ENCODE assay signal across 9 cellular contexts in the genomic region with DNA sequence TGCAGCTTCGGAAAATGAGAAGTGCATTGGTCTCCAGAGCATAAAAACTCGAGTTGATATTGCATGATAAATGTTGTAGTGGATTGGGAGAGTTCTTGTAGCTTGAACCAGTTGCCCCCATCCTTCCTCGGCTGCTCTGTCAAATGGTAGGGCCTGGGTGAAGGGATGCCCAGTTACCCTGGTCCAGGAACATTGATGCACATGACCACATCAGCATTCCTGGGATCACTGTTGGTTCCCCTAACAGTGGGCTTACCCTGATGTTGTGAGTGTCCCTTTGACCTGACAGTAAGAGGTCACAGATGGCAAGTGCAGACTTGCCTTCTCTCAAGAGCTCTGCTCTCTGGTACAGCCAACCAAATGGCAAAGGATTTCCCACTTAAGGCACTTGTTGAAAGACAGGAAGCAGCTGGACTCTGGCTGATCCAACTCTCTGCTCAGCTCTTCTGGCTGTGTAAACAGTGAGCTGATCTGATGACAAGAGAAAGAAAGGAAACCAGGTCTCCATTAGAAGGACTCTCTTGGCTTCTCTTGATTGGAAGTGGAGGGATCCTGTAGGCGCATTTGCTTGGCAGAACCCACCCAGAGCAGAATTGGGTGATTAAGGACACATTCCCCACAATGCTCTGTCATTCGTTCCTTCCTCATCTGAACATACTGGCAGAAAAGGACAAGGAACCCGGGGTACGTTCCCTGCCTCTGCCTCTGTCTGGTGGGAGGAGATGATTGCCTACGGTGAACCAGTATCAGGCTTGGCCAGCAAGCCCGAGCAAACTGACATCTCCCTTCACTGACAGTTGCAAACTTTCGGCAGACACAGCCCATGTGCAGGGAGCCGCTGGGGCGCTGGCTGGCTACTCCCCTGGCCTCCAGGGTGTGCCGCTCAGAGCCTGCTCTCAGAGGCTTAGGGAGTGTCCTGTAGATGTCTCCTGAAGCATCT. TPM values are rescaled to one million over a fixed set of nuclear protein-coding genes. Genes with fewer than 3 reads are reported as not detected.
DNase-seq lines count a peak whose midpoint lies in the region; ATAC-seq, FAIRE-seq and TF ChIP-seq lines count a peak whose summit lies in the region.
"Had no signal": no experiment of that assay in that cellular context is flagged by ENCODE, and none has a peak within 500 bp of the region (broad histone marks: within the 10 kb centered on the region; RNA-seq: fewer than 3 reads in every experiment).

No MANE protein-coding gene starts in this region.

- peak overlapping the region; percentile 87 for H3K27ac Mint-ChIP-seq in nephron progenitor cell

- H3K4ac ChIP-seq in H1 (replicated peaks; ENCODE audit: insufficient read length, low read depth, low read length): no peak overlapping the region

- H3K79me1 ChIP-seq in H1 (ENCODE audit: low read depth, low read length): peaks cover 10% of the 10 kb centered on the region; the same call in 1 of the 2 replicates

- H3K4me1 Mint-ChIP-seq in nephron progenitor cell: peaks cover 66% of the 10 kb centered on the region

- H3K27me3 ChIP-seq in H1 (replicated peaks in 1 of 4; ENCODE audit: control insufficient read depth in 3 of 4, extremely low read depth in 1 of 4, insufficient read depth in 3 of 4, low read length in 3 of 4) (no peaks in the 10 kb centered on the region), osteoblast (ENCODE audit: insufficient read depth, low read length) (no peaks in the 10 kb centered on the region)
- H3K27me3 ChIP-seq: tibial artery had no signal

- DNase-seq in EL (peak; percentile 19), NCI-H345 treated with DMSO at 0.1 percent for 48 hours (lab: John Stamatoyannopoulos, UW; ENCODE audit: unreplicated experiment) (peak; percentile 79), H1 (ENCODE audit: low read depth in 1 of 2, low spot score in 2 of 2) (no peak), nephron progenitor cell (no peak), GM20000 (ENCODE audit: low spot score) (no peak), osteoblast (ENCODE audit: insufficient read length, low spot score, missing footprints) (no peak)
- DNase-seq: tibial artery had no signal

- H3K27ac ChIP-seq in H1 (ENCODE audit: low read depth, low read length) (no peak overlapping the region), osteoblast (ENCODE audit: low read depth, low read length) (no peak overlapping the region)
- H3K27ac ChIP-seq: tibial artery had no signal

- H3K4me1 ChIP-seq in H1 (replicated peaks in 1 of 4; ENCODE audit: control insufficient read depth in 3 of 4, insufficient read depth in 4 of 4, low read length in 3 of 4) (peaks cover 0 to 17% (median 8%) of the 10 kb centered on the region in 4 experiments; a peak in 4 of 7 replicates), osteoblast (ENCODE audit: insufficient read depth, low read length) (no peaks in the 10 kb centered on the region)

- no peak overlapping the region for H2BK120ac ChIP-seq in H1 (replicated peaks; ENCODE audit: low read depth, low read length)

- H4K91ac ChIP-seq in H1 (replicated peaks; ENCODE audit: insufficient read length, low read length): no peak overlapping the region

- H2BK15ac ChIP-seq in H1 (ENCODE audit: low read length): no peak overlapping the region

- no peak overlapping the region for H2AFZ ChIP-seq in H1 (ENCODE audit: low read length)
- no peak overlapping the region for H2AFZ ChIP-seq in osteoblast (ENCODE audit: low read length)

- no peak overlapping the region for H3K56ac ChIP-seq in H1 (replicated peaks; ENCODE audit: insufficient read length, low read depth, low read length)

- H3K23ac ChIP-seq in H1 (ENCODE audit: insufficient read length): no peak overlapping the region

- no peak overlapping the region for H2AK5ac ChIP-seq in H1 (ENCODE audit: low read depth, low read length)

- H2BK5ac ChIP-seq in H1 (ENCODE audit: low read depth, low read length): 0 out of 2 replicates have a peak overlapping the region, but pooled peaks have one; percentile 15

- no peak overlapping the region for H3K4me2 ChIP-seq in H1 (ENCODE audit: insufficient read depth in 1 of 2, low read depth in 2 of 2, low read length in 2 of 2)
- H3K4me2 ChIP-seq in osteoblast (ENCODE audit: insufficient read depth, low read length): no peak overlapping the region

- no peaks in the 10 kb centered on the region; a peak in 1 of 8 replicates for H3K36me3 ChIP-seq in H1 (ENCODE audit: control insufficient read depth in 2 of 4, insufficient read depth in 4 of 4, low read length in 3 of 4)
- no peaks in the 10 kb centered on the region for H3K36me3 ChIP-seq in osteoblast (ENCODE audit: insufficient read depth, low read length)
- H3K36me3 ChIP-seq: tibial artery had no signal

- 80% methylated on average over 13 of the region's 13 CpGs; no CpG with 5 or more reads in 1 of the 2 experiments for WGBS in H1 (ENCODE audit: extremely low coverage in 1 of 2, insufficient coverage in 1 of 2, insufficient read length in 1 of 2, insufficient replicate concordance in 2 of 2, low coverage in 1 of 2, low lambda C conversion rate in 2 of 2, missing lambda C conversion rate in 1 of 2), 2 experiments

- TF ChIP-seq RAD21 in H1 (IDR thresholded peaks at IDR 0.05 in 1 of 2, conservative IDR thresholded peaks at IDR 0.05 in 1 of 2; ENCODE audit: low read depth in 2 of 2, low read length in 2 of 2): peak in 1 of 2 experiments; percentile 21; a peak in 1 of 4 replicates

- no peak overlapping the region for H2BK20ac ChIP-seq in H1 (ENCODE audit: low read length)

- no peaks in the 10 kb centered on the region for H3K23me2 ChIP-seq in H1 (ENCODE audit: low read depth, low read length)

- H3K79me2 ChIP-seq in H1 (ENCODE audit: control insufficient read depth in 1 of 2, insufficient read depth in 2 of 2, low read length in 2 of 2): peaks cover 3 to 88% of the 10 kb centered on the region in 2 experiments
- peaks cover 45% of the 10 kb centered on the region for H3K79me2 ChIP-seq in osteoblast (ENCODE audit: insufficient read depth, low read length)

- H3K4me3 Mint-ChIP-seq in nephron progenitor cell: peak overlapping the region; percentile 36

- TF ChIP-seq EP300 in H1 (IDR thresholded peaks at IDR 0.05; ENCODE audit: borderline replicate concordance in 1 of 2, low read depth in 2 of 2, low read length in 2 of 2): no peak

- no peak for TF ChIP-seq POLR2A in H1 (IDR thresholded peaks at IDR 0.05; ENCODE audit: control extremely low read depth in 1 of 2, low read depth in 2 of 2, low read length in 2 of 2)

- no peak overlapping the region for H4K5ac ChIP-seq in H1 (ENCODE audit: insufficient read length, low read depth, low read length)

- H3K9me3 Mint-ChIP-seq in nephron progenitor cell: no peaks in the 10 kb centered on the region

- no peak overlapping the region for H3K4me3 ChIP-seq in H1 (ENCODE audit: extremely low read depth in 1 of 4, insufficient read depth in 2 of 4, low read depth in 3 of 4, low read length in 4 of 4)
- H3K4me3 ChIP-seq in osteoblast (ENCODE audit: insufficient read depth, low read length): no peak overlapping the region
- H3K4me3 ChIP-seq: tibial artery had no signal

- ATAC-seq in HG03045 (IDR thresholded peaks at IDR 0.05; ENCODE audit: unreplicated experiment) (no peak), GM19023 (IDR thresholded peaks at IDR 0.05; ENCODE audit: unreplicated experiment) (no peak)

- H2BK12ac ChIP-seq in H1 (ENCODE audit: low read depth, low read length): no peak overlapping the region

- POLR2A ChIA-PET in H1 (lab: Charles Lee; ENCODE audit: partially characterized antibody): interaction anchor here (0.6 to 1.4 kb wide), 5 partner anchors 9 to 459 kb away, joined by 3 read pairs; no protein-coding TSS in a partner anchor

- no peak overlapping the region; a peak in 1 of 7 replicates for H3K9ac ChIP-seq in H1 (replicated peaks in 1 of 4; ENCODE audit: extremely low read depth in 1 of 4, low read depth in 3 of 4, low read length in 3 of 4)

- CTCF ChIA-PET in H1 (lab: Charles Lee; ENCODE audit: partially characterized antibody): interaction anchor here (0.6 to 13.7 kb wide), 11 partner anchors 9 to 1782 kb away, joined by 3 to 90 read pairs (median 4); a partner anchor contains a TSS

- H4K8ac ChIP-seq in H1 (ENCODE audit: extremely low read depth, insufficient read depth, low read length): no peak overlapping the region

- H3K14ac ChIP-seq in H1 (ENCODE audit: insufficient read length): no peak overlapping the region

- no peaks in the 10 kb centered on the region for H3K9me3 ChIP-seq in H1 (ENCODE audit: insufficient read depth in 2 of 2, low read depth in 1 of 2, low read length in 1 of 2)
- no peaks in the 10 kb centered on the region for H3K9me3 ChIP-seq in osteoblast (ENCODE audit: low read depth, low read length)
- H3K9me3 ChIP-seq: tibial artery had no signal

- H3K36me3 Mint-ChIP-seq in nephron progenitor cell (ENCODE audit: low read depth): peaks cover 32% of the 10 kb centered on the region

- TF ChIP-seq CTCF in H1 (IDR thresholded peaks at IDR 0.05; ENCODE audit: control extremely low read depth in 1 of 3, insufficient read depth in 1 of 3, low read depth in 1 of 3, low read length in 3 of 3) (no peak), nephron progenitor cell (IDR thresholded peaks at IDR 0.05) (no peak), GM20000 (IDR thresholded peaks at IDR 0.05; ENCODE audit: extremely low read depth, missing control alignments) (no peak), osteoblast (IDR thresholded peaks at IDR 0.05; ENCODE audit: extremely low read depth, low read depth, low read length) (no peak)

- no peak overlapping the region for H3K18ac ChIP-seq in H1 (ENCODE audit: extremely low read depth, low read length)

- H4K20me1 ChIP-seq in H1 (replicated peaks in 1 of 2; ENCODE audit: control insufficient read depth in 1 of 2, insufficient read depth in 2 of 2, low read length in 2 of 2) (peaks cover 4 to 19% of the 10 kb centered on the region in 2 experiments), osteoblast (ENCODE audit: insufficient read depth, low read length) (peaks cover 53% of the 10 kb centered on the region)

- H3K27me3 Mint-ChIP-seq in nephron progenitor cell (ENCODE audit: low read depth, poor library complexity): no peaks in the 10 kb centered on the region

- no peak for FAIRE-seq in H1 (lab: Jason Lieb, UNC)

TF ChIP-seq in H1, 55 proteins besides CTCF, POLR2A, EP300 and RAD21 (continues in another document):
- peak; percentile 25 to 78; a peak in 1 of 4 replicates for TF ChIP-seq SIN3A (conservative IDR thresholded peaks at IDR 0.05 in 1 of 2, IDR thresholded peaks at IDR 0.05 in 1 of 2; ENCODE audit: low read depth in 1 of 2, low read length in 2 of 2)
- no peak for TF ChIP-seq RXRA (IDR thresholded peaks at IDR 0.05; ENCODE audit: insufficient read depth, low read depth, low read length)
- TF ChIP-seq POU5F1 (IDR thresholded peaks at IDR 0.05; ENCODE audit: low read depth, low read length): no peak

RNA-seq across cellular contexts. Expression of a gene that starts 29.3 kb away (rescaled TPM):
- total RNA-seq in H1 (2021; fragmentation: NEBNext Ultra II Directional; extraction: Animal tissue kit (Norgen Biotek cat#: 25700)): 14.7 and 14.9 TPM in 2 replicates
- 18.2 and 43.1 TPM in 2 replicates for polyA plus RNA-seq in H1 (2011; rRNA removed)
- 35.2 TPM for polyA plus RNA-seq in H1 (2011; cell fraction: cytosol; rRNA removed)
- 71.5 TPM for polyA plus RNA-seq in H1 (2011; cell fraction: nucleus; rRNA removed)
- 7.7 to 14.3 TPM (median 11.1 TPM) in 4 replicates for polyA plus RNA-seq in H1 (2012, experiment 1 of 2)
- 8.7 TPM for polyA plus RNA-seq in H1 (2012, experiment 2 of 2)
- polyA plus RNA-seq in H1 (2013, experiment 1 of 2): 1.8 TPM
- polyA plus RNA-seq in H1 (2013, experiment 2 of 2): 1.2 TPM
- 6.8 and 8.6 TPM in 2 replicates for polyA minus RNA-seq in H1 (2011; rRNA and poly(A)+ RNA removed)
- 18.0 TPM for polyA minus RNA-seq in H1 (2011; cell fraction: cytosol; rRNA and poly(A)+ RNA removed)
- 38.5 TPM for polyA minus RNA-seq in H1 (2011; cell fraction: nucleus; rRNA and poly(A)+ RNA removed)
- total RNA-seq in osteoblast: 2.7 and 3.6 TPM in 2 replicates

Comparison
In these comparisons a context has a peak if more than half of its experiments do, and no peak if none do; other contexts are left out.
1. DNase-seq: peak in EL (single experiment) and NCI-H345 treated with DMSO at 0.1 percent for 48 hours (single experiment); none in H1 (0 of 2), nephron progenitor cell (single experiment), GM20000 (single experiment) and osteoblast (single experiment).